36 cellular contexts compared by ENCODE assay signal in the genomic region with DNA sequence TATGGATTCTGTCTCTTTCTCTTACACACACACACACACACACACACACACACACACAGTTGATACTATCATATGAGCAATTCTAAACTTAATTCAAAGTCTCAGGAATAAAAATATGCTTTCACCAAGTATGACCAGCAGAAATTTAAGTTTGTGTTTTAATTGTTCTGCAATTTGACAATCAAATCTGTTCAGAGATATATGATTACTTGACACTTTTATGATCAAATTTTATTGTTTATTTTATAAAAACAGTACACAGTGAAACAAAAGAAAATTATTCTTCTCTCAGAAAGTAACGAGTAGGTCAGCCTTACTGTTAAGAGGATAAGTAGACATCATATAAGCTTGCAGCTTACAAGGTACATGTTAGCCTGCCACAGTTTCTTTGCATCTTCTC.
"Had no signal": no experiment of that assay in that cellular context is flagged by ENCODE, and none has a peak within 500 bp of the region (broad histone marks: within the 10 kb centered on the region; RNA-seq: fewer than 3 reads in every experiment).

No MANE protein-coding gene starts in this region.

- H3K27me3 ChIP-seq: MG63 had no signal

- H3K9me3 ChIP-seq: MG63 had no signal

- DNase-seq: Karpas-422, Kasumi-1, MG63, MM.1S, MV-4-11, NCI-H1048, NCI-H1092, NCI-H1092 treated with DMSO at 0.1 percent for 48 hours, NCI-H1105, NCI-H1105 treated with DMSO at 0.1 percent for 48 hours, NCI-H1417, NCI-H1417 treated with DMSO at 0.1 percent for 48 hours, NCI-H1436, NCI-H1436 treated with DMSO at 0.1 percent for 48 hours, NCI-H146, NCI-H1694, NCI-H1694 treated with DMSO at 0.1 percent for 48 hours, NCI-H187, NCI-H187 treated with DMSO at 0.1 percent for 48 hours, NCI-H1930, NCI-H2029, NCI-H2029 treated with DMSO at 0.1 percent for 48 hours, NCI-H2081, NCI-H2081 treated with DMSO at 0.1 percent for 48 hours, NCI-H2107, NCI-H2171, NCI-H2171 treated with DMSO at 0.1 percent for 48 hours, NCI-H2227 treated with DMSO at 0.1 percent for 48 hours, NCI-H226, NCI-H345, NCI-H446, NCI-H446 treated with DMSO at 0.1 percent for 48 hours, NCI-H510A, NCI-H510A treated with DMSO at 0.1 percent for 48 hours, NCI-H524, NCI-H524 treated with DMSO at 0.1 percent for 48 hours had no signal

- H3K4me3 ChIP-seq: MG63 had no signal

- H3K36me3 ChIP-seq: MG63 had no signal
